16 cellular contexts compared by ENCODE assay signal in genomic region chr1:223742861-223743517, GRCh38. TPM values are rescaled to one million over a fixed set of nuclear protein-coding genes. Genes with fewer than 3 reads are reported as not detected.
A peak's percentile ranks its signal among the peaks of the same experiment; 100 is the strongest.
DNase-seq lines count a peak whose midpoint lies in the region; ATAC-seq, FAIRE-seq and TF ChIP-seq lines count a peak whose summit lies in the region.
"Had no signal": no experiment of that assay in that cellular context is flagged by ENCODE, and none has a peak within 500 bp of the region (broad histone marks: within the 10 kb centered on the region; RNA-seq: fewer than 3 reads in every experiment).

No MANE protein-coding gene starts in this region.

- H3K27me3 ChIP-seq in astrocyte (ENCODE audit: insufficient read depth, low read length) (no peaks in the 10 kb centered on the region), neural progenitor cell (peaks cover 9% of the 10 kb centered on the region)
- H3K27me3 ChIP-seq: colonic mucosa, SJCRH30, spleen, upper lobe of right lung had no signal

- H3K9ac ChIP-seq in astrocyte (ENCODE audit: low read length) (no peak overlapping the region), neural progenitor cell (no peak overlapping the region)

- no peak for FAIRE-seq in astrocyte (lab: Jason Lieb, UNC)
- FAIRE-seq: A204.1 had no signal

- peak overlapping the region; percentile 28 for H3K4me2 ChIP-seq in astrocyte (ENCODE audit: low read length)
- H3K4me2 ChIP-seq in neural progenitor cell = no peak overlapping the region

- DNase-seq in NCI-H1417 (lab: John Stamatoyannopoulos, UW) (peak in 2 of 3 experiments; percentile 37 to 80), NCI-H1417 treated with DMSO at 0.1 percent for 48 hours (lab: John Stamatoyannopoulos, UW) (no peak), NCI-H2029 (lab: John Stamatoyannopoulos, UW) (peak; percentile 58), astrocyte (ENCODE audit: low read depth) (no peak), neural progenitor cell (ENCODE audit: low spot score) (no peak), GM13977 (ENCODE audit: low spot score) (no peak)
- DNase-seq in activated effector memory CD4-positive, alpha-beta T cell treated with anti-CD3 and anti-CD28 coated beads, Interleukin-2, amount 50 U/mL, for 16 hours = no peak
- DNase-seq: activated naive CD8-positive, alpha-beta T cell treated with anti-CD3 and anti-CD28 coated beads, Interleukin-2, amount 50 U/mL, for 24 hours; colonic mucosa; DMS153; NCI-H748 treated with DMSO at 0.1 percent for 48 hours; SJCRH30; spleen; upper lobe of right lung had no signal

- H3K4me3 Mint-ChIP-seq in astrocyte (ENCODE audit: unreplicated experiment) (peak overlapping the region; percentile 60), neural progenitor cell (no peak overlapping the region)
- H3K4me3 Mint-ChIP-seq: activated naive CD8-positive, alpha-beta T cell treated with anti-CD3 and anti-CD28 coated beads, Interleukin-2, amount 50 U/mL, for 24 hours had no signal

- H3K36me3 Mint-ChIP-seq in astrocyte (ENCODE audit: low read depth, unreplicated experiment) = peaks cover 41% of the 10 kb centered on the region
- H3K36me3 Mint-ChIP-seq in neural progenitor cell = peaks cover 14% of the 10 kb centered on the region

- in situ Hi-C loops in GM13977 (cut with MboI; ENCODE audit: low pct_unique_long_range_greater_than_20kb, low sequenced_read_pairs, unreplicated experiment) = no loop called here

- H3K27ac Mint-ChIP-seq in astrocyte (ENCODE audit: unreplicated experiment) (peak overlapping the region; percentile 35), neural progenitor cell (peak overlapping the region; percentile 21)
- H3K27ac Mint-ChIP-seq: activated naive CD8-positive, alpha-beta T cell treated with anti-CD3 and anti-CD28 coated beads, Interleukin-2, amount 50 U/mL, for 24 hours had no signal

- H3K9me3 ChIP-seq in astrocyte (ENCODE audit: insufficient read depth, low read depth, low read length) (no peaks in the 10 kb centered on the region), neural progenitor cell (ENCODE audit: low read depth) (no peaks in the 10 kb centered on the region)
- H3K9me3 ChIP-seq: colonic mucosa, SJCRH30, spleen, upper lobe of right lung had no signal

- no peak for TF ChIP-seq CTCF in astrocyte (IDR thresholded peaks at IDR 0.05; ENCODE audit: insufficient read depth, low read depth, low read length)
- TF ChIP-seq CTCF in neural progenitor cell (IDR thresholded peaks at IDR 0.05) = no peak
- TF ChIP-seq CTCF in GM13977 (IDR thresholded peaks at IDR 0.05; ENCODE audit: extremely low read depth, insufficient read depth, missing control alignments) = no peak

- no peak for ATAC-seq in HG02981 (IDR thresholded peaks at IDR 0.05; ENCODE audit: unreplicated experiment)
- ATAC-seq: activated naive CD8-positive, alpha-beta T cell treated with anti-CD3 and anti-CD28 coated beads, Interleukin-2, amount 50 U/mL, for 24 hours; upper lobe of right lung had no signal

- H3K4me3 ChIP-seq in astrocyte (ENCODE audit: insufficient read depth, low read depth, low read length) = no peak overlapping the region
- no peak overlapping the region for H3K4me3 ChIP-seq in neural progenitor cell
- H3K4me3 ChIP-seq: colonic mucosa, SJCRH30, spleen, upper lobe of right lung had no signal

- H3K27me3 Mint-ChIP-seq in astrocyte (ENCODE audit: low read depth, unreplicated experiment) (no peaks in the 10 kb centered on the region), neural progenitor cell (ENCODE audit: insufficient read depth, low read depth) (no peaks in the 10 kb centered on the region)
- H3K27me3 Mint-ChIP-seq: activated naive CD8-positive, alpha-beta T cell treated with anti-CD3 and anti-CD28 coated beads, Interleukin-2, amount 50 U/mL, for 24 hours had no signal

- H3K4me1 Mint-ChIP-seq in astrocyte (ENCODE audit: low read depth, unreplicated experiment) (peaks cover 34% of the 10 kb centered on the region), neural progenitor cell (no peaks in the 10 kb centered on the region)

- H3K79me2 ChIP-seq in astrocyte (ENCODE audit: insufficient read depth, low read length) (peaks cover 76% of the 10 kb centered on the region), neural progenitor cell (ENCODE audit: low read depth) (no peaks in the 10 kb centered on the region)

- H3K9me3 Mint-ChIP-seq in astrocyte (ENCODE audit: unreplicated experiment) (no peaks in the 10 kb centered on the region), neural progenitor cell (no peaks in the 10 kb centered on the region)
- H3K9me3 Mint-ChIP-seq: activated naive CD8-positive, alpha-beta T cell treated with anti-CD3 and anti-CD28 coated beads, Interleukin-2, amount 50 U/mL, for 24 hours had no signal

- H2AFZ ChIP-seq in astrocyte (ENCODE audit: low read depth, low read length) = no peak overlapping the region
- no peak overlapping the region for H2AFZ ChIP-seq in neural progenitor cell (replicated peaks)

- H3K4me1 ChIP-seq in astrocyte (ENCODE audit: insufficient read depth, low read length) (peaks cover 47% of the 10 kb centered on the region), neural progenitor cell (no peaks in the 10 kb centered on the region)

- H3K27ac ChIP-seq in astrocyte (ENCODE audit: low read depth, low read length) (peak overlapping the region; percentile 51), neural progenitor cell (no peak overlapping the region)
- H3K27ac ChIP-seq: colonic mucosa, SJCRH30, upper lobe of right lung had no signal

- H3K36me3 ChIP-seq in astrocyte (ENCODE audit: insufficient read depth, low read length) (peaks cover 43% of the 10 kb centered on the region), neural progenitor cell (no peaks in the 10 kb centered on the region)
- H3K36me3 ChIP-seq: colonic mucosa had no signal

- no peaks in the 10 kb centered on the region for H3F3A ChIP-seq in neural progenitor cell (ENCODE audit: low read depth)

- H4K20me1 ChIP-seq in astrocyte (ENCODE audit: insufficient read depth, low read length) (peaks cover 72% of the 10 kb centered on the region), neural progenitor cell (ENCODE audit: low read depth) (no peaks in the 10 kb centered on the region)

RNA-seq across cellular contexts. Expression of gene CAPN2, which starts 30.6 kb away (rescaled TPM):
- 340 and 391 TPM in 2 replicates for total RNA-seq in astrocyte
- total RNA-seq in neural progenitor cell (ENCODE audit: low replicate concordance) = 61.7 and 64.2 TPM in 2 replicates

Comparison
In these comparisons a context has a peak if more than half of its experiments do, and no peak if none do; other contexts are left out.
1. DNase-seq: peak in NCI-H1417 (2 of 3) and NCI-H2029 (single experiment); none in NCI-H1417 treated with DMSO at 0.1 percent for 48 hours (single experiment), astrocyte (single experiment), neural progenitor cell (single experiment), GM13977 (single experiment) and activated effector memory CD4-positive, alpha-beta T cell treated with anti-CD3 and anti-CD28 coated beads, Interleukin-2, amount 50 U/mL, for 16 hours (single experiment).